ENCODE assay signal across 8 cellular contexts in genomic region chr9:125407432-125407973, GRCh38.
DNase-seq lines count a peak whose midpoint lies in the region; ATAC-seq and TF ChIP-seq lines count a peak whose summit lies in the region.

No MANE protein-coding gene starts in this region.

- H3K9me3 Mint-ChIP-seq in MCF 10A (ENCODE audit: unreplicated experiment): no peaks in the 10 kb centered on the region

- H3K36me3 Mint-ChIP-seq in MCF 10A (ENCODE audit: insufficient read depth, unreplicated experiment): peaks cover 18% of the 10 kb centered on the region

- H3K27ac Mint-ChIP-seq in MCF 10A (ENCODE audit: low read depth, unreplicated experiment): no peak overlapping the region

- CTCF ChIA-PET in MCF 10A (lab: Yijun Ruan, JAX): interaction anchor here (0.5 to 3.8 kb wide), 43 partner anchors 8 to 1109 kb away, joined by 3 to 24 read pairs (median 4); no protein-coding TSS in a partner anchor

- H3K4me3 Mint-ChIP-seq in MCF 10A (ENCODE audit: unreplicated experiment): peak overlapping the region; percentile 56

- peak overlapping the region; percentile 67 for H3K4me3 ChIP-seq in BE2C (ENCODE audit: low read depth, low read length)
- H3K4me3 ChIP-seq in mucosa of stomach (ENCODE audit: low read length): no peak overlapping the region

- H3K9ac ChIP-seq in mucosa of stomach (ENCODE audit: low read length): peak overlapping the region; percentile 34

- TF ChIP-seq CTCF in BE2C (IDR thresholded peaks at IDR 0.05; ENCODE audit: low read depth, low read length): no peak
- no peak for TF ChIP-seq CTCF in MCF 10A (IDR thresholded peaks at IDR 0.05; ENCODE audit: unreplicated experiment)

- H3K36me3 ChIP-seq in BE2C: no peaks in the 10 kb centered on the region
- H3K36me3 ChIP-seq in mucosa of stomach (ENCODE audit: control insufficient read depth, insufficient read depth, low read length): no peaks in the 10 kb centered on the region

- BruUV-seq in MCF 10A (replicated peaks; lab: Mats Ljungman, UMichigan): no TSS peak

- ATAC-seq in HG02798 (IDR thresholded peaks at IDR 0.05; ENCODE audit: poor library complexity, unreplicated experiment) (peak; percentile 17), HG03565 (IDR thresholded peaks at IDR 0.05; ENCODE audit: unreplicated experiment) (no peak), GM18498 (IDR thresholded peaks at IDR 0.05; ENCODE audit: unreplicated experiment) (no peak)

- H3K4me1 Mint-ChIP-seq in MCF 10A (ENCODE audit: insufficient read depth, unreplicated experiment): peaks cover 9% of the 10 kb centered on the region

- intact Hi-C loops in MCF 10A (cut with micrococcal nuclease): loop anchor here (5.0 kb wide), 1 partner anchor 1085 kb away; no protein-coding TSS in a partner anchor

- H3K9me3 ChIP-seq in BE2C (no peaks in the 10 kb centered on the region), mucosa of stomach (ENCODE audit: control insufficient read depth, low read length) (no peaks in the 10 kb centered on the region)

- no peak for DNase-seq in BE2C
- DNase-seq in MCF 10A (ENCODE audit: unreplicated experiment): no peak
- DNase-seq in DMS153 treated with DMSO at 0.1 percent for 48 hours (lab: John Stamatoyannopoulos, UW; ENCODE audit: unreplicated experiment): no peak
- no peak for DNase-seq in NCI-H748 (lab: John Stamatoyannopoulos, UW; ENCODE audit: unreplicated experiment)

- no peaks in the 10 kb centered on the region for H3K27me3 ChIP-seq in BE2C
- H3K27me3 ChIP-seq in mucosa of stomach (ENCODE audit: control insufficient read depth, insufficient read depth, low read length): peaks cover 20% of the 10 kb centered on the region

- H3K4me1 ChIP-seq in BE2C: no peaks in the 10 kb centered on the region
- H3K4me1 ChIP-seq in mucosa of stomach (ENCODE audit: control insufficient read depth, insufficient read depth, low read length): no peaks in the 10 kb centered on the region

- peaks cover 14% of the 10 kb centered on the region for H3K27me3 Mint-ChIP-seq in MCF 10A (ENCODE audit: insufficient read depth, unreplicated experiment)

- POLR2A ChIA-PET in MCF 10A (lab: Yijun Ruan, JAX): interaction anchor here (0.6 to 1.1 kb wide), 3 partner anchors 134 to 991 kb away, joined by 3 read pairs; no protein-coding TSS in a partner anchor
